Comparison of ENCODE assay signal across 2 cellular contexts in genomic region chr3:160379628-160380214, GRCh38.
TF ChIP-seq lines count a peak whose summit lies in the region.

No MANE protein-coding gene starts in this region.

TF ChIP-seq in SK-N-SH, 30 proteins besides CTCF, POLR2A, EP300 and RAD21:
- TF ChIP-seq, protein P1, sequence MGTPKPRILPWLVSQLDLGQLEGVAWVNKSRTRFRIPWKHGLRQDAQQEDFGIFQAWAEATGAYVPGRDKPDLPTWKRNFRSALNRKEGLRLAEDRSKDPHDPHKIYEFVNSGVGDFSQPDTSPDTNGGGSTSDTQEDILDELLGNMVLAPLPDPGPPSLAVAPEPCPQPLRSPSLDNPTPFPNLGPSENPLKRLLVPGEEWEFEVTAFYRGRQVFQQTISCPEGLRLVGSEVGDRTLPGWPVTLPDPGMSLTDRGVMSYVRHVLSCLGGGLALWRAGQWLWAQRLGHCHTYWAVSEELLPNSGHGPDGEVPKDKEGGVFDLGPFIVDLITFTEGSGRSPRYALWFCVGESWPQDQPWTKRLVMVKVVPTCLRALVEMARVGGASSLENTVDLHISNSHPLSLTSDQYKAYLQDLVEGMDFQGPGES (IDR thresholded peaks at IDR 0.05; ENCODE audit: low read depth, low read length) = no peak
- TF ChIP-seq USF1 (IDR thresholded peaks at IDR 0.05; ENCODE audit: borderline replicate concordance, low read depth) (no peak), NFIC (IDR thresholded peaks at IDR 0.05; ENCODE audit: borderline replicate concordance) (no peak), FOXM1 (IDR thresholded peaks at IDR 0.05; ENCODE audit: low read depth) (no peak), NRF1 (IDR thresholded peaks at IDR 0.05; ENCODE audit: low read depth, low read length) (no peak), FOSL2 (IDR thresholded peaks at IDR 0.05; ENCODE audit: borderline replicate concordance, low read depth) (no peak), ELF1 (IDR thresholded peaks at IDR 0.05) (no peak), RCOR1 (IDR thresholded peaks at IDR 0.05; ENCODE audit: low read length) (no peak), EZH2phosphoT487 (IDR thresholded peaks at IDR 0.05; ENCODE audit: borderline replicate concordance, low read depth) (no peak), ZBTB33 (IDR thresholded peaks at IDR 0.05; ENCODE audit: borderline replicate concordance, low read depth) (no peak), POLR2AphosphoS5 (IDR thresholded peaks at IDR 0.05; ENCODE audit: low read depth, low read length) (no peak), TCF12 (IDR thresholded peaks at IDR 0.05) (no peak)
- TF ChIP-seq, protein P2, sequence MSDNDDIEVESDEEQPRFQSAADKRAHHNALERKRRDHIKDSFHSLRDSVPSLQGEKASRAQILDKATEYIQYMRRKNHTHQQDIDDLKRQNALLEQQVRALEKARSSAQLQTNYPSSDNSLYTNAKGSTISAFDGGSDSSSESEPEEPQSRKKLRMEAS (IDR thresholded peaks at IDR 0.05; ENCODE audit: low read depth) = no peak

TF ChIP-seq in SK-N-SH treated with all-trans-retinoic acid at 6 μM for 48 hours, 23 proteins besides CTCF, POLR2A, EP300 and RAD21:
- TF ChIP-seq TSHZ2 (CRISPR knock-in tag; IDR thresholded peaks at IDR 0.05) = no peak
- no peak for TF ChIP-seq ZNF8 (CRISPR knock-in tag; IDR thresholded peaks at IDR 0.05)
- no peak for TF ChIP-seq TCF4 (CRISPR knock-in tag; IDR thresholded peaks at IDR 0.05; ENCODE audit: borderline replicate concordance)
- TF ChIP-seq ESRRG (CRISPR knock-in tag; IDR thresholded peaks at IDR 0.05) = no peak
- no peak for TF ChIP-seq CSDC2 (CRISPR knock-in tag; IDR thresholded peaks at IDR 0.05)
- no peak for TF ChIP-seq PPARA (CRISPR knock-in tag; IDR thresholded peaks at IDR 0.05; ENCODE audit: borderline replicate concordance)
- TF ChIP-seq ARNTL (CRISPR knock-in tag; IDR thresholded peaks at IDR 0.05; ENCODE audit: borderline replicate concordance, low read depth) = no peak
- TF ChIP-seq ZNF70 (CRISPR knock-in tag; IDR thresholded peaks at IDR 0.05) = no peak
- no peak for TF ChIP-seq ZFP30 (CRISPR knock-in tag; IDR thresholded peaks at IDR 0.05)
- no peak for TF ChIP-seq SNAI2 (CRISPR knock-in tag; IDR thresholded peaks at IDR 0.05)
- no peak for TF ChIP-seq ZC3H10 (CRISPR knock-in tag; IDR thresholded peaks at IDR 0.05)
- TF ChIP-seq, protein P3, sequence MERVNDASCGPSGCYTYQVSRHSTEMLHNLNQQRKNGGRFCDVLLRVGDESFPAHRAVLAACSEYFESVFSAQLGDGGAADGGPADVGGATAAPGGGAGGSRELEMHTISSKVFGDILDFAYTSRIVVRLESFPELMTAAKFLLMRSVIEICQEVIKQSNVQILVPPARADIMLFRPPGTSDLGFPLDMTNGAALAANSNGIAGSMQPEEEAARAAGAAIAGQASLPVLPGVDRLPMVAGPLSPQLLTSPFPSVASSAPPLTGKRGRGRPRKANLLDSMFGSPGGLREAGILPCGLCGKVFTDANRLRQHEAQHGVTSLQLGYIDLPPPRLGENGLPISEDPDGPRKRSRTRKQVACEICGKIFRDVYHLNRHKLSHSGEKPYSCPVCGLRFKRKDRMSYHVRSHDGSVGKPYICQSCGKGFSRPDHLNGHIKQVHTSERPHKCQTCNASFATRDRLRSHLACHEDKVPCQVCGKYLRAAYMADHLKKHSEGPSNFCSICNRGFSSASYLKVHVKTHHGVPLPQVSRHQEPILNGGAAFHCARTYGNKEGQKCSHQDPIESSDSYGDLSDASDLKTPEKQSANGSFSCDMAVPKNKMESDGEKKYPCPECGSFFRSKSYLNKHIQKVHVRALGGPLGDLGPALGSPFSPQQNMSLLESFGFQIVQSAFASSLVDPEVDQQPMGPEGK (CRISPR knock-in tag; IDR thresholded peaks at IDR 0.05; ENCODE audit: borderline replicate concordance) = no peak
